ENCODE assay signal across 24 cellular contexts in genomic region chr11:77392842-77393241, GRCh38.
"Had no signal": no experiment of that assay in that cellular context is flagged by ENCODE, and none has a peak within 500 bp of the region (broad histone marks: within the 10 kb centered on the region; RNA-seq: fewer than 3 reads in every experiment).

No MANE protein-coding gene starts in this region.

- H3K36me3 ChIP-seq: cardiac muscle cell, gastroesophageal sphincter, left ventricle myocardium inferior, lower lobe of right lung, neural progenitor cell had no signal

- H2AFZ ChIP-seq: hepatocyte, neural progenitor cell had no signal

- FAIRE-seq: kidney had no signal

- H3K4me1 ChIP-seq: lower lobe of right lung, suprapubic skin had no signal

- ATAC-seq: effector memory CD8-positive, alpha-beta T cell; gastroesophageal sphincter; heart left ventricle; lower lobe of right lung; natural killer cell treated with Interleukin-12 subunit alpha and Interleukin-12 subunit beta and Interleukin-15 and Interleukin-18, amount 100 ng/mL, for 72 hours; psoas muscle; right cardiac atrium; stimulated activated naive CD8-positive, alpha-beta T cell treated with anti-CD3 and anti-CD28 coated beads, Interleukin-15, amount 100 ng/mL, for 72 hours had no signal

- H3K4me3 ChIP-seq: cardiac muscle cell, gastroesophageal sphincter, heart left ventricle, hepatocyte, left ventricle myocardium inferior, lower lobe of right lung, neural progenitor cell, psoas muscle, skin epidermis, suprapubic skin had no signal

- H3K27me3 ChIP-seq: cardiac muscle cell, gastroesophageal sphincter, heart left ventricle, hepatocyte, neural progenitor cell, suprapubic skin had no signal

- H3K4me2 ChIP-seq: hepatocyte, neural progenitor cell had no signal

- DNase-seq: cortex of kidney; effector memory CD8-positive, alpha-beta T cell; foreskin fibroblast; heart left ventricle; kidney; left ventricle myocardium inferior; lower lobe of right lung; nucleus accumbens; posterior cingulate gyrus; psoas muscle; right cardiac atrium; stimulated activated CD4-positive, alpha-beta T cell treated with anti-CD3 and anti-CD28 coated beads, Interleukin-15, amount 100 ng/mL, for 24 hours; stimulated activated CD4-positive, alpha-beta T cell treated with anti-CD3 and anti-CD28 coated beads, Interleukin-4, amount 100 ng/mL, for 1 hour; stimulated activated CD8-positive, alpha-beta memory T cell treated with anti-CD3 and anti-CD28 coated beads, Interleukin-4, amount 100 ng/mL, for 48 hours; stimulated activated naive CD4-positive, alpha-beta T cell; stimulated activated naive CD8-positive, alpha-beta T cell treated with anti-CD3 and anti-CD28 coated beads, Interleukin-15, amount 100 ng/mL, for 72 hours; trophoblast cell had no signal

- H3K27ac ChIP-seq: cardiac muscle cell, heart left ventricle, hepatocyte, left ventricle myocardium inferior, lower lobe of right lung, neural progenitor cell, psoas muscle, skin epidermis, suprapubic skin had no signal

- H3K9ac ChIP-seq: neural progenitor cell had no signal

- H3K9me3 ChIP-seq: gastroesophageal sphincter, heart left ventricle, left ventricle myocardium inferior, lower lobe of right lung, psoas muscle, suprapubic skin had no signal
